8 cellular contexts compared by ENCODE assay signal in genomic region chr19:10339380-10339960, GRCh38. TPM values are rescaled to one million over a fixed set of nuclear protein-coding genes. Genes with fewer than 3 reads are reported as not detected.
A peak's percentile ranks its signal among the peaks of the same experiment; 100 is the strongest.
DNase-seq lines count a peak whose midpoint lies in the region; ATAC-seq and TF ChIP-seq lines count a peak whose summit lies in the region.

Gene ICAM3, minus strand, starts transcription at chr19:10339624. Its CDS starts 10 bp downstream, at chr19:10339614.

- H3K36me3 ChIP-seq in upper lobe of right lung = no peaks in the 10 kb centered on the region
- H3K36me3 ChIP-seq in mesenchymal stem cell (ENCODE audit: control insufficient read depth in 1 of 2, insufficient read depth in 2 of 2, low read depth in 1 of 2, low read length in 2 of 2) = no peaks in the 10 kb centered on the region

- ATAC-seq in GM19455 (IDR thresholded peaks at IDR 0.05; ENCODE audit: unreplicated experiment) (peak; percentile 57), upper lobe of right lung (peak; percentile 37)
- peak; percentile 93 for ATAC-seq in activated T-cell treated with anti-CD3 and anti-CD28 coated beads, Interleukin-2, amount 50 U/mL, for 4 hours

- H3K4ac ChIP-seq in mesenchymal stem cell (ENCODE audit: low read depth in 1 of 2, low read length in 2 of 2) = no peak within 1 kb of the TSS

- no peaks in the 10 kb centered on the region for H3K4me1 ChIP-seq in upper lobe of right lung
- peaks cover 7% of the 10 kb centered on the region for H3K4me1 ChIP-seq in mesenchymal stem cell (ENCODE audit: control insufficient read depth, insufficient read depth, low read depth, low read length)

- no peak within 1 kb of the TSS for H3K4me2 ChIP-seq in mesenchymal stem cell (ENCODE audit: low read length, poor library complexity, severe bottlenecking)

- H3K9ac ChIP-seq in mesenchymal stem cell (ENCODE audit: low read length) = no peak within 1 kb of the TSS

- no peaks in the 10 kb centered on the region for H3K27me3 ChIP-seq in upper lobe of right lung
- peaks cover 0 to 3% of the 10 kb centered on the region in 2 experiments for H3K27me3 ChIP-seq in mesenchymal stem cell (ENCODE audit: control insufficient read depth in 1 of 2, insufficient read depth in 1 of 2, low read length in 2 of 2)

- H2BK15ac ChIP-seq in mesenchymal stem cell (ENCODE audit: low read depth, poor library complexity, severe bottlenecking) = no peak within 1 kb of the TSS

- peaks cover 30% of the 10 kb centered on the region for H3K4me1 Mint-ChIP-seq in activated T-cell treated with anti-CD3 and anti-CD28 coated beads, Interleukin-2, amount 50 U/mL, for 4 hours (ENCODE audit: low read depth)

- H3K14ac ChIP-seq in mesenchymal stem cell (ENCODE audit: low read length in 2 of 2) = no peak within 1 kb of the TSS

- intact Hi-C loops in upper lobe of right lung (cut with DNase I) = no loop called here

- H3K9me3 Mint-ChIP-seq in activated T-cell treated with anti-CD3 and anti-CD28 coated beads, Interleukin-2, amount 50 U/mL, for 4 hours = no peaks in the 10 kb centered on the region

- H3K4me3 ChIP-seq in NB4 (ENCODE audit: low read depth, low read length) (peak within 1 kb of the TSS; percentile 48), upper lobe of right lung (peak within 1 kb of the TSS; percentile 33), mesenchymal stem cell (ENCODE audit: insufficient read depth in 1 of 2, low read depth in 1 of 2, low read length in 2 of 2) (no peak within 1 kb of the TSS)

- H3K9me3 ChIP-seq in upper lobe of right lung (no peaks in the 10 kb centered on the region), mesenchymal stem cell (ENCODE audit: control insufficient read depth, low read length) (no peaks in the 10 kb centered on the region)

- no peak within 1 kb of the TSS for H2AK5ac ChIP-seq in mesenchymal stem cell (ENCODE audit: low read length, severe bottlenecking)

- WGBS in mesenchymal stem cell = 72% methylated on average over 14 of the region's 14 CpGs

- peak; percentile 100 for DNase-seq in NB4 (ENCODE audit: low read depth)
- peak; percentile 44 for DNase-seq in activated T-cell treated with anti-CD3 and anti-CD28 coated beads, Interleukin-2, amount 50 U/mL, for 4 hours
- no peak for DNase-seq in mesenteric fat pad (ENCODE audit: low spot score)
- no peak for DNase-seq in upper lobe of right lung
- no peak for DNase-seq in mesenchymal stem cell
- DNase-seq in COLO829 (ENCODE audit: low spot score) = no peak
- DNase-seq in inferior parietal cortex (ENCODE audit: extremely low spot score) = no peak

- no peaks in the 10 kb centered on the region for H3K36me3 Mint-ChIP-seq in activated T-cell treated with anti-CD3 and anti-CD28 coated beads, Interleukin-2, amount 50 U/mL, for 4 hours (ENCODE audit: insufficient read depth)

- no peak within 1 kb of the TSS for H2BK5ac ChIP-seq in mesenchymal stem cell (ENCODE audit: low read depth, low read length, poor library complexity, severe bottlenecking)

- no peak within 1 kb of the TSS for H4K91ac ChIP-seq in mesenchymal stem cell (ENCODE audit: low read length)

- H3K79me1 ChIP-seq in mesenchymal stem cell (replicated peaks; ENCODE audit: low read length, poor library complexity, severe bottlenecking) = peaks cover 1% of the 10 kb centered on the region

- no peak for TF ChIP-seq POLR2A in NB4 (IDR thresholded peaks at IDR 0.05; ENCODE audit: extremely low read depth, insufficient read length)

- H3K4me3 Mint-ChIP-seq in activated T-cell treated with anti-CD3 and anti-CD28 coated beads, Interleukin-2, amount 50 U/mL, for 4 hours = peak within 1 kb of the TSS; percentile 86

- H2BK12ac ChIP-seq in mesenchymal stem cell (ENCODE audit: low read length in 2 of 2) = no peak within 1 kb of the TSS

- H3K23ac ChIP-seq in mesenchymal stem cell (ENCODE audit: low read length in 2 of 2) = no peak within 1 kb of the TSS

- TF ChIP-seq CTCF in NB4 (IDR thresholded peaks at IDR 0.05; ENCODE audit: low read depth, low read length) = no peak
- TF ChIP-seq CTCF in upper lobe of right lung (IDR thresholded peaks at IDR 0.05) = no peak

- H3K18ac ChIP-seq in mesenchymal stem cell (ENCODE audit: low read depth in 1 of 2, low read length in 2 of 2) = no peak within 1 kb of the TSS

- H3K27ac ChIP-seq in upper lobe of right lung (peak within 1 kb of the TSS; percentile 58), mesenchymal stem cell (ENCODE audit: low read length, poor library complexity, severe bottlenecking) (no peak within 1 kb of the TSS)

- no peak within 1 kb of the TSS for H4K8ac ChIP-seq in mesenchymal stem cell (ENCODE audit: low read length)

- H3K27me3 Mint-ChIP-seq in activated T-cell treated with anti-CD3 and anti-CD28 coated beads, Interleukin-2, amount 50 U/mL, for 4 hours (ENCODE audit: low read depth) = no peaks in the 10 kb centered on the region

- H2BK120ac ChIP-seq in mesenchymal stem cell (ENCODE audit: low read depth, low read length) = no peak within 1 kb of the TSS

- no peak within 1 kb of the TSS for H2AFZ ChIP-seq in mesenchymal stem cell (ENCODE audit: low read depth, low read length)

RNA-seq across cellular contexts. Expression of gene ICAM3, which starts in this region (rescaled TPM):
- total RNA-seq in activated T-cell treated with anti-CD3 and anti-CD28 coated beads, Interleukin-2, amount 50 U/mL, for 4 hours = 10 to 100 TPM; 60.2 to 62.3 (median 62.2) TPM
- 25.0 TPM for total RNA-seq in mesenteric fat pad
- total RNA-seq in upper lobe of right lung = 23.8 TPM
- polyA plus RNA-seq in mesenchymal stem cell (2013, experiment 1 of 2) = 9.2 TPM
- 9.8 TPM for polyA plus RNA-seq in mesenchymal stem cell (2013, experiment 2 of 2)

Comparison
In these comparisons a context has a peak if more than half of its experiments do, and no peak if none do; other contexts are left out.
1. ATAC-seq: peak in every context shown above with its lines; median percentile 93 in activated T-cell treated with anti-CD3 and anti-CD28 coated beads, Interleukin-2, amount 50 U/mL, for 4 hours; 57 in GM19455; 37 in upper lobe of right lung.
2. DNase-seq: peak in NB4 (single experiment) and activated T-cell treated with anti-CD3 and anti-CD28 coated beads, Interleukin-2, amount 50 U/mL, for 4 hours (single experiment); none in mesenteric fat pad (single experiment), upper lobe of right lung (single experiment), mesenchymal stem cell (single experiment), COLO829 (single experiment) and inferior parietal cortex (single experiment).
3. H3K4me3 ChIP-seq: peak in NB4 (single experiment) and upper lobe of right lung (single experiment); none in mesenchymal stem cell (0 of 2).